23 cellular contexts compared by ENCODE assay signal in the genomic region with DNA sequence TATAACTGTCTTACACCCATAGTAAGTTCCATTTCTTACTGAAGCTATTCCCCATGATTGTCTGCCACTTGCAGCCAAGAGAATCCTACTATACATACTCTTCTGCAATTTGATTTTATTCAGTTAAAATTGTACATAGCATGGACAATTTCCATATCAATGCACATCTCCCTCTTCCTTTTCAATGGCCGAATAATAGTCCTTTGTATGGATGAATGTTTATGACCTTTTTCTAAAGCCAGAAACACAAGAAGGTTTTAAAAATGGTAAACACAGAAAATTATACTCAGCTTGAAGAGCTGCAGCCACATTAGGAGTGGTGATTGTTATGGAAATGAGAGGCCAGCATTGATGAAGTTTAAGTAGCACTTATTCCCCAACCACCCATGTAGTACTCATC.
"Had no signal": no experiment of that assay in that cellular context is flagged by ENCODE, and none has a peak within 500 bp of the region (broad histone marks: within the 10 kb centered on the region; RNA-seq: fewer than 3 reads in every experiment).

No MANE protein-coding gene starts in this region.

- H3K4me1 Mint-ChIP-seq: nephron; neural progenitor cell; stimulated activated effector memory CD8-positive, alpha-beta T cell treated with anti-CD3 and anti-CD28 coated beads, Interleukin-12 subunit alpha, Interleukin-12 subunit beta, amount 100 ng/mL, for 72 hours; stimulated activated naive B cell treated with anti-CD40 and anti-IgM and Interleukin-4, amounts not matched to agents 10 μg/mL and 1 μg/mL and 100 μg/mL, for 72 hours had no signal

- DNase-seq: occipital lobe; ovary; posterior cingulate gyrus; psoas muscle; right cardiac atrium; right lobe of liver; sigmoid colon; small intestine; stimulated activated CD4-positive, alpha-beta T cell treated with anti-CD3 and anti-CD28 coated beads, Interleukin-15, amount 100 ng/mL, for 24 hours; stimulated activated CD4-positive, alpha-beta T cell treated with anti-CD3 and anti-CD28 coated beads, Interleukin-2, amount 100 ng/mL, for 24 hours; stimulated activated CD4-positive, alpha-beta T cell treated with anti-CD3 and anti-CD28 coated beads, Interleukin-2, amount 100 ng/mL, for 48 hours; stimulated activated CD4-positive, alpha-beta T cell treated with anti-CD3 and anti-CD28 coated beads, Interleukin-4, amount 100 ng/mL, for 24 hours; stimulated activated naive B cell treated with anti-CD40 and anti-IgM and Interleukin-4, amounts not matched to agents 10 μg/mL and 1 μg/mL and 100 μg/mL, for 72 hours; stimulated activated naive CD4-positive, alpha-beta T cell treated with Interleukin-2 at 50 U/mL for 16 hours; stomach; thyroid gland; trophoblast cell; upper lobe of left lung had no signal

- H3K4me3 Mint-ChIP-seq: nephron; neural progenitor cell; stimulated activated effector memory CD8-positive, alpha-beta T cell treated with anti-CD3 and anti-CD28 coated beads, Interleukin-12 subunit alpha, Interleukin-12 subunit beta, amount 100 ng/mL, for 72 hours; stimulated activated naive B cell treated with anti-CD40 and anti-IgM and Interleukin-4, amounts not matched to agents 10 μg/mL and 1 μg/mL and 100 μg/mL, for 72 hours; stimulated activated naive CD8-positive, alpha-beta T cell treated with anti-CD3 and anti-CD28 coated beads, Interleukin-15, Interleukin-2, amounts not matched to agents 100 ng/mL and 50 ng/mL, for 24 hours had no signal

- H3K36me3 Mint-ChIP-seq: neural progenitor cell; stimulated activated effector memory CD8-positive, alpha-beta T cell treated with anti-CD3 and anti-CD28 coated beads, Interleukin-12 subunit alpha, Interleukin-12 subunit beta, amount 100 ng/mL, for 72 hours; stimulated activated naive B cell treated with anti-CD40 and anti-IgM and Interleukin-4, amounts not matched to agents 10 μg/mL and 1 μg/mL and 100 μg/mL, for 72 hours had no signal

- H3K27ac Mint-ChIP-seq: nephron; neural progenitor cell; progenitor cell of endocrine pancreas; stimulated activated effector memory CD8-positive, alpha-beta T cell treated with anti-CD3 and anti-CD28 coated beads, Interleukin-12 subunit alpha, Interleukin-12 subunit beta, amount 100 ng/mL, for 72 hours; stimulated activated naive B cell treated with anti-CD40 and anti-IgM and Interleukin-4, amounts not matched to agents 10 μg/mL and 1 μg/mL and 100 μg/mL, for 72 hours; stimulated activated naive CD8-positive, alpha-beta T cell treated with anti-CD3 and anti-CD28 coated beads, Interleukin-15, Interleukin-2, amounts not matched to agents 100 ng/mL and 50 ng/mL, for 24 hours had no signal

- H3K9me3 Mint-ChIP-seq: nephron; neural progenitor cell; stimulated activated effector memory CD8-positive, alpha-beta T cell treated with anti-CD3 and anti-CD28 coated beads, Interleukin-12 subunit alpha, Interleukin-12 subunit beta, amount 100 ng/mL, for 72 hours; stimulated activated naive CD8-positive, alpha-beta T cell treated with anti-CD3 and anti-CD28 coated beads, Interleukin-15, Interleukin-2, amounts not matched to agents 100 ng/mL and 50 ng/mL, for 24 hours had no signal
